8 cellular contexts compared by ENCODE assay signal in genomic region chr7:105521027-105521730, GRCh38. TPM values are rescaled to one million over a fixed set of nuclear protein-coding genes. Genes with fewer than 3 reads are reported as not detected.
A peak's percentile ranks its signal among the peaks of the same experiment; 100 is the strongest.
DNase-seq lines count a peak whose midpoint lies in the region; ATAC-seq and TF ChIP-seq lines count a peak whose summit lies in the region.

No MANE protein-coding gene starts in this region.

- H3K4me1 ChIP-seq in breast epithelium, result no peaks in the 10 kb centered on the region

- intact Hi-C loops in breast epithelium (cut with DNase I; ENCODE audit: low total_unique reads), result no loop called here

- peak; percentile 82 for DNase-seq in NCI-H1092 (lab: John Stamatoyannopoulos, UW)
- peak; percentile 6 to 64 (median 16) for DNase-seq in T-helper 2 cell
- peak in 1 of 2 donors; percentile 66 for DNase-seq in breast epithelium (ENCODE audit: low spot score in 2 of 2)
- DNase-seq in iris pigment epithelial cell (ENCODE audit: low read depth), result peak; percentile 62
- DNase-seq in NK-92 (lab: John Stamatoyannopoulos, UW; ENCODE audit: unreplicated experiment), result no peak

- H3K27me3 ChIP-seq in breast epithelium, result no peaks in the 10 kb centered on the region

- H3K4me3 ChIP-seq in breast epithelium, result peak overlapping the region; percentile 72 to 96 (median 79)
- peak overlapping the region; percentile 58 to 96 (median 74) for H3K4me3 ChIP-seq in skin epidermis

- TF ChIP-seq POLR2A in breast epithelium (IDR thresholded peaks at IDR 0.05), result no peak

- H3K27ac ChIP-seq in breast epithelium, result peak overlapping the region; percentile 83
- H3K27ac ChIP-seq in skin epidermis, result peak overlapping the region; percentile 48 to 94 (median 81)

- ATAC-seq in GM18502 (IDR thresholded peaks at IDR 0.05; ENCODE audit: poor library complexity, unreplicated experiment), result peak; percentile 46
- ATAC-seq in HG02678 (IDR thresholded peaks at IDR 0.05; ENCODE audit: unreplicated experiment), result peak; percentile 42

- H3K9me3 ChIP-seq in breast epithelium, result no peaks in the 10 kb centered on the region

- TF ChIP-seq CTCF in breast epithelium (IDR thresholded peaks at IDR 0.05), result no peak

- no peaks in the 10 kb centered on the region for H3K36me3 ChIP-seq in breast epithelium

RNA-seq across cellular contexts. Expression of gene PUS7, which starts 0.9 kb away (rescaled TPM):
- 10 to 100 TPM; 18.9 to 23.6 (median 19.5) TPM for total RNA-seq in breast epithelium

RNA-seq across cellular contexts. Expression of gene RINT1, which starts 10.8 kb away (rescaled TPM):
- 10 to 100 TPM; 15.7 to 19.9 (median 17.7) TPM for total RNA-seq in breast epithelium
